Comparison of ENCODE assay signal across 17 cellular contexts in genomic region chr9:70004310-70004709, GRCh38. TPM values are rescaled to one million over a fixed set of nuclear protein-coding genes. Genes with fewer than 3 reads are reported as not detected.
"Had no signal": no experiment of that assay in that cellular context is flagged by ENCODE, and none has a peak within 500 bp of the region (broad histone marks: within the 10 kb centered on the region; RNA-seq: fewer than 3 reads in every experiment).

No MANE protein-coding gene starts in this region.

- H3K27ac ChIP-seq: heart right ventricle, pancreas, skin epidermis, thoracic aorta, uterus had no signal

- H3K27me3 ChIP-seq: heart right ventricle, uterus had no signal

- H3K4me3 ChIP-seq: heart right ventricle, pancreas, skin epidermis, thoracic aorta, uterus had no signal

- H3K9me3 ChIP-seq: heart right ventricle, pancreas, thoracic aorta, uterus had no signal

- H3K36me3 ChIP-seq: heart right ventricle, pancreas, thoracic aorta, uterus had no signal

- DNase-seq: activated CD4-positive, alpha-beta T cell treated with anti-CD3 and anti-CD28 coated beads for 48 hours; activated CD8-positive, alpha-beta memory T cell treated with anti-CD3 and anti-CD28 coated beads, Interleukin-2, amount 50 U/mL, for 48 hours; activated CD8-positive, alpha-beta T cell treated with anti-CD3 and anti-CD28 coated beads, Interleukin-2, amount 10 ng/mL, durations not matched to agents 7 days and 5 days; activated naive CD4-positive, alpha-beta T cell; dermis blood vessel endothelial cell; erythroblast; heart right ventricle; left ventricle myocardium superior; pancreas; stimulated activated CD4-positive, alpha-beta T cell treated with anti-CD3 and anti-CD28 coated beads, Interleukin-4, amount 100 ng/mL, for 4 hours; stimulated activated naive CD8-positive, alpha-beta T cell treated with anti-CD3 and anti-CD28 coated beads, Interleukin-15, amount 100 ng/mL, for 72 hours; T-helper 17 cell; uterus had no signal

- H3K4me1 ChIP-seq: heart right ventricle, pancreas had no signal

- FAIRE-seq: frontal cortex, pancreas had no signal

RNA-seq across cellular contexts. Expression of gene MAMDC2, which starts 39.3 kb away (rescaled TPM):
- total RNA-seq: activated CD8-positive, alpha-beta T cell treated with anti-CD3 and anti-CD28 coated beads, Interleukin-2, amount 10 ng/mL, durations not matched to agents 7 days and 5 days; activated T-helper 1 cell treated with anti-CD3 and anti-CD28 coated beads, Interleukin-12 subunit alpha, Interleukin-12 subunit beta, Interleukin-2, Interleukin-4 antibody, amounts not matched to agents 30 ng/mL and 10 ng/mL and 1 ng/mL, durations not matched to agents 14 hours and 24 hours and 36 hours had no signal
